ENCODE assay signal across 8 cellular contexts in genomic region chr10:96556003-96556402, GRCh38. TPM values are rescaled to one million over a fixed set of nuclear protein-coding genes. Genes with fewer than 3 reads are reported as not detected.
DNase-seq lines count a peak whose midpoint lies in the region; ATAC-seq, FAIRE-seq and TF ChIP-seq lines count a peak whose summit lies in the region.

No MANE protein-coding gene starts in this region.

- H3K4me1 Mint-ChIP-seq in MCF 10A (ENCODE audit: insufficient read depth, unreplicated experiment), result peaks cover 3% of the 10 kb centered on the region

- CTCF ChIA-PET in MCF 10A (lab: Yijun Ruan, JAX), result interaction anchor here (0.6 to 1.4 kb wide), 9 partner anchors 11 to 1168 kb away, joined by 3 to 8 read pairs (median 3); no protein-coding TSS in a partner anchor
- CTCF ChIA-PET in Panc1 (lab: Charles Lee), result no interaction called here

- H3K27ac Mint-ChIP-seq in MCF 10A (ENCODE audit: low read depth, unreplicated experiment), result no peak overlapping the region

- in situ Hi-C loops in Panc1 (cut with HindIII; ENCODE audit: low pct_unique_long_range_greater_than_20kb, low sequenced_read_pairs), result no loop called here

- DNase-seq in MCF 10A (ENCODE audit: unreplicated experiment), result peak; percentile 16
- DNase-seq in breast epithelium (ENCODE audit: low spot score in 2 of 2), result no peak
- no peak for DNase-seq in Panc1 (ENCODE audit: low read depth, low spot score)
- peak; percentile 20 for DNase-seq in fibroblast of mammary gland (ENCODE audit: low read depth)
- peak; percentile 4 for DNase-seq in urothelium cell line (ENCODE audit: low spot score)
- DNase-seq in effector CD8-positive, alpha-beta T cell (lab: John Stamatoyannopoulos, UW), result no peak

- TF ChIP-seq CTCF in MCF 10A (IDR thresholded peaks at IDR 0.05; ENCODE audit: unreplicated experiment) (peak; percentile 26), breast epithelium (IDR thresholded peaks at IDR 0.05) (peak in 1 of 3 donors; percentile 13), Panc1 (IDR thresholded peaks at IDR 0.05) (peak; percentile 57; the same call in 1 of the 2 replicates), fibroblast of mammary gland (conservative IDR thresholded peaks at IDR 0.05; ENCODE audit: control insufficient read depth, insufficient read depth, low read depth, low read length) (peak; percentile 39)

- no peak for ATAC-seq in Panc1
- no peak for ATAC-seq in GM21528 (IDR thresholded peaks at IDR 0.05; ENCODE audit: low FRiP score, unreplicated experiment)
- no peak for ATAC-seq in GM18858 (IDR thresholded peaks at IDR 0.05; ENCODE audit: unreplicated experiment)

- BruUV-seq in MCF 10A (replicated peaks; lab: Mats Ljungman, UMichigan) (no TSS peak), Panc1 (replicated peaks; lab: Mats Ljungman, UMichigan) (no TSS peak)

- TF ChIP-seq POLR2A in breast epithelium (IDR thresholded peaks at IDR 0.05), result no peak

- H3K27me3 Mint-ChIP-seq in MCF 10A (ENCODE audit: insufficient read depth, unreplicated experiment), result no peaks in the 10 kb centered on the region

- H3K36me3 ChIP-seq in breast epithelium (peaks cover 10% of the 10 kb centered on the region), Panc1 (ENCODE audit: control insufficient read depth, insufficient read depth, low read length) (peaks cover 37% of the 10 kb centered on the region)

- peaks cover 18% of the 10 kb centered on the region for H3K36me3 Mint-ChIP-seq in MCF 10A (ENCODE audit: insufficient read depth, unreplicated experiment)

- intact Hi-C loops in MCF 10A (cut with micrococcal nuclease) (no loop called here), breast epithelium (cut with DNase I; ENCODE audit: low total_unique reads) (no loop called here), Panc1 (cut with micrococcal nuclease; ENCODE audit: unreplicated experiment) (no loop called here)

- H3K4me3 ChIP-seq in breast epithelium (no peak overlapping the region), Panc1 (ENCODE audit: low read depth in 2 of 2, low read length in 2 of 2) (no peak overlapping the region), fibroblast of mammary gland (ENCODE audit: control insufficient read depth, low read depth, low read length) (no peak overlapping the region)

- H3K9me3 ChIP-seq in breast epithelium (no peaks in the 10 kb centered on the region), Panc1 (ENCODE audit: control insufficient read depth, insufficient read depth, low read depth, low read length) (no peaks in the 10 kb centered on the region)

- no peaks in the 10 kb centered on the region for H3K27me3 ChIP-seq in breast epithelium
- H3K27me3 ChIP-seq in Panc1 (ENCODE audit: control insufficient read depth, insufficient read depth, low read length), result no peaks in the 10 kb centered on the region

- no peaks in the 10 kb centered on the region for H3K9me3 Mint-ChIP-seq in MCF 10A (ENCODE audit: unreplicated experiment)

- FAIRE-seq in urothelium cell line (lab: Jason Lieb, UNC), result no peak

- H3K4me1 ChIP-seq in breast epithelium (no peaks in the 10 kb centered on the region), Panc1 (ENCODE audit: control insufficient read depth, insufficient read depth, low read length) (no peaks in the 10 kb centered on the region)

- no peak overlapping the region for H3K4me3 Mint-ChIP-seq in MCF 10A (ENCODE audit: unreplicated experiment)

- no peak overlapping the region for H3K27ac ChIP-seq in breast epithelium
- H3K27ac ChIP-seq in Panc1 (ENCODE audit: low read length), result no peak overlapping the region

- POLR2A ChIA-PET in MCF 10A (lab: Yijun Ruan, JAX), result interaction anchor here (0.6 to 1.1 kb wide), 3 partner anchors 10 to 186 kb away, joined by 3 to 4 read pairs (median 3); no protein-coding TSS in a partner anchor
- POLR2A ChIA-PET in Panc1 (lab: Charles Lee), result interaction anchor here (0.6 kb wide), 1 partner anchor 118 kb away, joined by 3 read pairs; no protein-coding TSS in a partner anchor

RNA-seq across cellular contexts. Expression of gene TM9SF3, which starts 30.8 kb away (rescaled TPM):
- total RNA-seq in MCF 10A (2022) (144 and 151 TPM in 2 replicates), breast epithelium (100 to 1,000 TPM in 2 of 3 donors, 10 to 100 TPM in 1; 95.7 to 118 (median 116) TPM), Panc1 (2021; ENCODE audit: unreplicated experiment) (179 TPM)
- 57.8 TPM for polyA plus RNA-seq in Panc1 (2012; ENCODE audit: insufficient read length)

RNA-seq across cellular contexts. Expression of gene TLL2, which starts 42.3 kb away (rescaled TPM):
- 0.20 TPM in 1 of 2 replicates, not detected in the other for total RNA-seq in MCF 10A (2022)
- total RNA-seq in breast epithelium, result under 1 TPM in 1 of 3 donors, not detected in 2; under 0.01 TPM
- total RNA-seq in Panc1 (2021; ENCODE audit: unreplicated experiment), result 0.64 TPM
- polyA plus RNA-seq in Panc1 (2012; ENCODE audit: insufficient read length), result 0.50 TPM

Comparison
In these comparisons a context has a peak if more than half of its experiments do, and no peak if none do; other contexts are left out.
1. DNase-seq: peak in MCF 10A (single experiment), fibroblast of mammary gland (single experiment) and urothelium cell line (single experiment); none in breast epithelium (0 of 2), Panc1 (single experiment) and effector CD8-positive, alpha-beta T cell (single experiment).